1 cellular context compared by ENCODE assay signal in genomic region chr5:135551593-135552447, GRCh38.
TF ChIP-seq lines count a peak whose summit lies in the region.

No MANE protein-coding gene starts in this region.

TF ChIP-seq in endothelial cell of umbilical vein, 7 proteins besides CTCF, POLR2A, EP300 and RAD21 (continued from another document):
- no peak for TF ChIP-seq MAX (IDR thresholded peaks at IDR 0.05; ENCODE audit: insufficient read depth, insufficient read length)
